In the genomic region with DNA sequence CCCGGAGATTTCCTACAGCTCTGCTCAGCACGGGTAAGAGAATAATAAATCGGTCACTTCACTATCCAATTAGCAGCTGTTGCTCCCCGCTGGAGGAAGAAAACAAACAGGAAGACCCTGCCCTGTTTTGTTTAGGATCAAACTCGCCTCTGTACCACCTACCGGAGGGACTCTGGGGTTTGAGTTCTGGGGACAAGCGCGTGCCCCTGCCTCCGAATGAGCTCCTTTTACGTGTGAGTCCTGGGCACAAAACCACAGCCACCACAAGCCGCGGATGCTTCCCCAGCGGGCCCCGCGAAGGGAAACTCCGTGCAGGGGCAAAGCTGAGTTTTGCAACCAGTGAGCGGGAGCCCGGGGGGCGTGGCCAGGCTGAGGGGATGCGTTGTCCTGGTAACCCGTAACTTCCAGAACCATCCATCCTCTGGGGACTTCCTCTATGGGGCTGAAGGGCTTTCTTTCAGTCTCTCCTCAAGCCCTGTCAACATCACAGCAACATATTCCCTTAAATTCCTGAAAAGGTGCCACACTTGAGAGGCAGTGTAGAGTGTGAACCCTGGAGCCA, we compare ENCODE assay signal across 8 cellular contexts.
A peak's percentile ranks its signal among the peaks of the same experiment; 100 is the strongest.
DNase-seq lines count a peak whose midpoint lies in the region; ATAC-seq and TF ChIP-seq lines count a peak whose summit lies in the region.

No MANE protein-coding gene starts in this region.

- intact Hi-C loops in Calu3 (cut with micrococcal nuclease; ENCODE audit: unreplicated experiment) (no loop called here), heart right ventricle (cut with DNase I) (no loop called here)

- H3K27ac ChIP-seq in SK-N-MC (no peak overlapping the region), heart right ventricle (peak overlapping the region in 5 of 10 donors; percentile 29 to 90 (median 53)), tibial nerve (peak overlapping the region in 2 of 4 donors; percentile 46 to 56)

- H3K27ac Mint-ChIP-seq in Calu3 (ENCODE audit: unreplicated experiment), result no peak overlapping the region
- peak overlapping the region; percentile 85 to 89 for H3K27ac Mint-ChIP-seq in activated naive CD4-positive, alpha-beta T cell treated with anti-CD3 and anti-CD28 coated beads, Interleukin-2, amount 50 U/mL, for 72 hours

- TF ChIP-seq EP300 in tibial nerve (IDR thresholded peaks at IDR 0.05), result peak; percentile 16 to 52

- H3K4me1 Mint-ChIP-seq in Calu3 (ENCODE audit: low read depth, unreplicated experiment), result peaks cover 29% of the 10 kb centered on the region

- H3K27me3 ChIP-seq in heart right ventricle (peaks cover 0 to 39% (median 15%) of the 10 kb centered on the region in 7 donors), tibial nerve (no peaks in the 10 kb centered on the region)

- no peak for TF ChIP-seq POLR2A in tibial nerve (IDR thresholded peaks at IDR 0.05)

- CTCF ChIA-PET in Calu3 (lab: Charles Lee), result no interaction called here

- BruUV-seq in Calu3 (replicated peaks; lab: Mats Ljungman, UMichigan), result no TSS peak

- peaks cover 76% of the 10 kb centered on the region for H3K27me3 Mint-ChIP-seq in Calu3 (ENCODE audit: unreplicated experiment)

- ATAC-seq in GM19463 (IDR thresholded peaks at IDR 0.05; ENCODE audit: unreplicated experiment) (peak; percentile 74), HG03575 (IDR thresholded peaks at IDR 0.05; ENCODE audit: extremely low read depth, insufficient number of reproducible peaks, low FRiP score, unreplicated experiment) (peak; percentile 40), heart right ventricle (peak; percentile 78 to 92 (median 87))
- peak; percentile 92 to 94 for ATAC-seq in activated naive CD4-positive, alpha-beta T cell treated with anti-CD3 and anti-CD28 coated beads, Interleukin-2, amount 50 U/mL, for 72 hours

- H3K9me3 Mint-ChIP-seq in Calu3 (ENCODE audit: low read depth, unreplicated experiment), result no peaks in the 10 kb centered on the region
- H3K9me3 Mint-ChIP-seq in activated naive CD4-positive, alpha-beta T cell treated with anti-CD3 and anti-CD28 coated beads, Interleukin-2, amount 50 U/mL, for 72 hours, result no peaks in the 10 kb centered on the region

- H3K4me3 ChIP-seq in SK-N-MC (peak overlapping the region; percentile 66), heart right ventricle (peak overlapping the region in 9 of 10 donors; percentile 22 to 52 (median 47)), tibial nerve (peak overlapping the region in 3 of 4 donors; percentile 31 to 40 (median 31))

- peak overlapping the region; percentile 15 for H3K9ac ChIP-seq in SK-N-MC (ENCODE audit: insufficient read length)

- H3K36me3 Mint-ChIP-seq in Calu3 (ENCODE audit: insufficient read depth, unreplicated experiment), result no peaks in the 10 kb centered on the region
- no peaks in the 10 kb centered on the region for H3K36me3 Mint-ChIP-seq in activated naive CD4-positive, alpha-beta T cell treated with anti-CD3 and anti-CD28 coated beads, Interleukin-2, amount 50 U/mL, for 72 hours

- TF ChIP-seq CTCF in Calu3 (IDR thresholded peaks at IDR 0.05; ENCODE audit: unreplicated experiment) (no peak), heart right ventricle (IDR thresholded peaks at IDR 0.05) (no peak), tibial nerve (IDR thresholded peaks at IDR 0.05) (no peak)

- no peaks in the 10 kb centered on the region for H3K36me3 ChIP-seq in SK-N-MC (ENCODE audit: insufficient read depth, low read length)
- no peaks in the 10 kb centered on the region for H3K36me3 ChIP-seq in heart right ventricle
- H3K36me3 ChIP-seq in tibial nerve, result no peaks in the 10 kb centered on the region

- H3K4me3 Mint-ChIP-seq in Calu3 (ENCODE audit: low read depth, unreplicated experiment), result peak overlapping the region; percentile 40

- DNase-seq in Calu3, result peak; percentile 51
- peak; percentile 16 for DNase-seq in SK-N-MC (ENCODE audit: low read depth, low spot score)
- DNase-seq in activated naive CD4-positive, alpha-beta T cell treated with anti-CD3 and anti-CD28 coated beads, Interleukin-2, amount 50 U/mL, for 72 hours (ENCODE audit: low spot score in 2 of 2), result peak; percentile 89 to 90
- DNase-seq in heart right ventricle, result peak; percentile 82
- DNase-seq in pons (ENCODE audit: low spot score), result peak; percentile 85
- peak; percentile 57 to 73 for DNase-seq in tibial nerve (ENCODE audit: low spot score in 2 of 2)

- peaks cover 0 to 40% (median 15%) of the 10 kb centered on the region in 9 donors for H3K4me1 ChIP-seq in heart right ventricle
- H3K4me1 ChIP-seq in tibial nerve, result peaks cover 0 to 21% (median 13%) of the 10 kb centered on the region in 4 donors

- H3K9me3 ChIP-seq in SK-N-MC (ENCODE audit: low read depth, low read length) (no peaks in the 10 kb centered on the region), heart right ventricle (no peaks in the 10 kb centered on the region), tibial nerve (no peaks in the 10 kb centered on the region)

- WGBS in heart right ventricle, 2 donors, result 1% methylated on average over 21 of the region's 21 CpGs
- WGBS in tibial nerve, 2 donors, result 0 to 2% methylated on average over 13 to 21 of the region's 21 CpGs

Comparison
In these comparisons a context has a peak if more than half of its experiments do, and no peak if none do; other contexts are left out.
1. DNase-seq: peak in every context shown above with its lines; median percentile 90 in activated naive CD4-positive, alpha-beta T cell treated with anti-CD3 and anti-CD28 coated beads, Interleukin-2, amount 50 U/mL, for 72 hours; 85 in pons; 82 in heart right ventricle; 65 in tibial nerve; 51 in Calu3; 16 in SK-N-MC.
2. ATAC-seq: peak in every context shown above with its lines; median percentile 93 in activated naive CD4-positive, alpha-beta T cell treated with anti-CD3 and anti-CD28 coated beads, Interleukin-2, amount 50 U/mL, for 72 hours; 87 in heart right ventricle; 74 in GM19463; 40 in HG03575.